ENCODE assay signal across 19 cellular contexts in the genomic region with DNA sequence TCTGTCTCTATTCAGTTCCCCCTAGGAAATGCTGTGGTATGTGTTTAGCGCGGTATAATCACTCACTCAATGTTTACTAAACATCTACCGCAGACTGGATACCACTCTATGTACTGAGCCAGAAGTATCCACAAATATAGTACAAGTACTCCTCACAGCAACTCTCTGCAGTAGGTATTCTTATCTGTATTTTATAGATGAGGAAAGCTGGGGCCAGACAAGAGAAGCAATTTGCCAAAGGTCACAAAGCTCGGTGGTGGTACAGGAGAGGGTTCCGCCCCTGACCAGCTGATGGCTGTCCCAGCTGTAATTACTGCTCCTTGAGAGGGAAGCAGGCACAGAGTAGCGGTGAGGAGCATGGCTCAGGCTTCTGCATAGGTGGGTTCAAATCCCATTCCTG.
DNase-seq lines count a peak whose midpoint lies in the region; ATAC-seq and TF ChIP-seq lines count a peak whose summit lies in the region.
"Had no signal": no experiment of that assay in that cellular context is flagged by ENCODE, and none has a peak within 500 bp of the region (broad histone marks: within the 10 kb centered on the region; RNA-seq: fewer than 3 reads in every experiment).

No MANE protein-coding gene starts in this region.

- H3K4me1 ChIP-seq in heart left ventricle (peaks cover 0 to 62% (median 19%) of the 10 kb centered on the region in 12 donors), right atrium auricular region (peaks cover 0 to 11% of the 10 kb centered on the region in 2 donors), hepatocyte (ENCODE audit: insufficient read depth) (peaks cover 12% of the 10 kb centered on the region), upper lobe of left lung (peaks cover 18 to 36% (median 28%) of the 10 kb centered on the region in 4 donors)
- H3K4me1 ChIP-seq: SJSA1 had no signal

- TF ChIP-seq CTCF in heart left ventricle (IDR thresholded peaks at IDR 0.05) (no peak), right atrium auricular region (IDR thresholded peaks at IDR 0.05) (no peak), hepatocyte (IDR thresholded peaks at IDR 0.05; ENCODE audit: poor library complexity) (no peak), upper lobe of left lung (IDR thresholded peaks at IDR 0.05) (no peak), glutamatergic neuron (IDR thresholded peaks at IDR 0.05; ENCODE audit: partially characterized antibody, unreplicated experiment) (no peak)

- H3K4me1 Mint-ChIP-seq in glutamatergic neuron (ENCODE audit: low read depth, unreplicated experiment), result no peaks in the 10 kb centered on the region
- H3K4me1 Mint-ChIP-seq: IgD-negative memory B cell had no signal

- H3K27ac Mint-ChIP-seq in glutamatergic neuron (ENCODE audit: unreplicated experiment), result no peak overlapping the region
- H3K27ac Mint-ChIP-seq: IgD-negative memory B cell had no signal

- H3K4me2 ChIP-seq in hepatocyte, result peak overlapping the region; percentile 5

- H3K9me3 ChIP-seq in heart left ventricle (no peaks in the 10 kb centered on the region), right atrium auricular region (no peaks in the 10 kb centered on the region), hepatocyte (ENCODE audit: low read depth) (no peaks in the 10 kb centered on the region), upper lobe of left lung (no peaks in the 10 kb centered on the region)
- H3K9me3 ChIP-seq: SJSA1 had no signal

- no peak overlapping the region for H3K27ac ChIP-seq in heart left ventricle
- H3K27ac ChIP-seq in right atrium auricular region, result no peak overlapping the region
- peak overlapping the region; percentile 53 for H3K27ac ChIP-seq in hepatocyte
- peak overlapping the region in 3 of 4 donors; percentile 16 to 60 (median 33) for H3K27ac ChIP-seq in upper lobe of left lung
- H3K27ac ChIP-seq: SJSA1 had no signal

- no peak overlapping the region for H2AFZ ChIP-seq in hepatocyte

- no peaks in the 10 kb centered on the region for H3K9me3 Mint-ChIP-seq in glutamatergic neuron (ENCODE audit: unreplicated experiment)

- H3K27me3 Mint-ChIP-seq in glutamatergic neuron (ENCODE audit: unreplicated experiment), result no peaks in the 10 kb centered on the region

- TF ChIP-seq POLR2A in heart left ventricle (IDR thresholded peaks at IDR 0.05) (no peak), upper lobe of left lung (IDR thresholded peaks at IDR 0.05) (no peak)

- 69 to 75% (median 72%) methylated on average over 6 of the region's 6 CpGs for WGBS in heart left ventricle, 4 donors
- 50% methylated on average over 6 of the region's 6 CpGs for WGBS in hepatocyte (ENCODE audit: low lambda C conversion rate, missing lambda C conversion rate)
- 64 to 69% methylated on average over 6 of the region's 6 CpGs for WGBS in upper lobe of left lung, 2 donors

- H3K9me2 ChIP-seq in hepatocyte (replicated peaks; ENCODE audit: insufficient read depth), result no peaks in the 10 kb centered on the region

- ATAC-seq in heart left ventricle (peak; percentile 21 to 65 (median 54)), upper lobe of left lung (ENCODE audit: low FRiP score in 2 of 2) (no peak)

- no peaks in the 10 kb centered on the region for H3K36me3 Mint-ChIP-seq in glutamatergic neuron (ENCODE audit: unreplicated experiment)
- H3K36me3 Mint-ChIP-seq: IgD-negative memory B cell had no signal

- H3K79me2 ChIP-seq in hepatocyte, result peaks cover 12% of the 10 kb centered on the region

- H4K20me1 ChIP-seq in hepatocyte (ENCODE audit: insufficient read depth, poor library complexity, severe bottlenecking), result no peaks in the 10 kb centered on the region

- no peaks in the 10 kb centered on the region for H3K36me3 ChIP-seq in heart left ventricle
- H3K36me3 ChIP-seq in right atrium auricular region, result no peaks in the 10 kb centered on the region
- H3K36me3 ChIP-seq in hepatocyte (replicated peaks; ENCODE audit: insufficient read depth, low read depth), result no peaks in the 10 kb centered on the region
- H3K36me3 ChIP-seq in upper lobe of left lung, result no peaks in the 10 kb centered on the region
- H3K36me3 ChIP-seq: SJSA1 had no signal

- no peak for TF ChIP-seq EP300 in upper lobe of left lung (IDR thresholded peaks at IDR 0.05)

- no peak overlapping the region for H3K4me3 ChIP-seq in heart left ventricle
- H3K4me3 ChIP-seq in right atrium auricular region, result no peak overlapping the region
- H3K4me3 ChIP-seq in hepatocyte, result no peak overlapping the region
- H3K4me3 ChIP-seq in upper lobe of left lung, result no peak overlapping the region
- H3K4me3 ChIP-seq: SJSA1 had no signal

- H3K27me3 ChIP-seq in heart left ventricle (no peaks in the 10 kb centered on the region), right atrium auricular region (no peaks in the 10 kb centered on the region), hepatocyte (no peaks in the 10 kb centered on the region), upper lobe of left lung (no peaks in the 10 kb centered on the region)
- H3K27me3 ChIP-seq: SJSA1 had no signal

- no peak for DNase-seq in heart left ventricle
- no peak for DNase-seq in right atrium auricular region (ENCODE audit: low spot score)
- peak; percentile 56 for DNase-seq in NCI-H69 (lab: John Stamatoyannopoulos, UW)
- peak; percentile 55 for DNase-seq in hepatocyte (ENCODE audit: low spot score)
- DNase-seq in upper lobe of left lung, result no peak
- DNase-seq in glutamatergic neuron, result no peak
- no peak for DNase-seq in putamen (ENCODE audit: low spot score)
- DNase-seq in stimulated activated CD4-positive, alpha-beta T cell treated with anti-CD3 and anti-CD28 coated beads, Interleukin-12 subunit alpha, Interleukin-12 subunit beta, amount 100 ng/mL, for 4 hours, result no peak
- DNase-seq: AML-193; Calu3; GOT3; NCI-H2029; NCI-H2171 treated with DMSO at 0.1 percent for 48 hours; NCI-H524 treated with DMSO at 0.1 percent for 48 hours; NK-92 treated with Interleukin-12 subunit alpha and Interleukin-12 subunit beta, amount 100 ng/mL, for 24 hours; OCI-M1; RPMI8226 had no signal

- H3K4me3 Mint-ChIP-seq in glutamatergic neuron (ENCODE audit: unreplicated experiment), result no peak overlapping the region
- H3K4me3 Mint-ChIP-seq: IgD-negative memory B cell had no signal

- intact Hi-C loops in heart left ventricle (cut with DNase I), result no loop called here

Comparison
In these comparisons a context has a peak if more than half of its experiments do, and no peak if none do; other contexts are left out.
1. ATAC-seq: peak in heart left ventricle (4 of 4); none in upper lobe of left lung (0 of 2).
2. DNase-seq: peak in NCI-H69 (single experiment) and hepatocyte (single experiment); none in heart left ventricle (0 of 5), right atrium auricular region (single experiment), upper lobe of left lung (0 of 2), glutamatergic neuron (single experiment), putamen (single experiment) and stimulated activated CD4-positive, alpha-beta T cell treated with anti-CD3 and anti-CD28 coated beads, Interleukin-12 subunit alpha, Interleukin-12 subunit beta, amount 100 ng/mL, for 4 hours (single experiment).
3. H3K27ac ChIP-seq: peak in hepatocyte (single experiment) and upper lobe of left lung (3 of 4); none in heart left ventricle (0 of 12) and right atrium auricular region (0 of 2).